21 cellular contexts compared by ENCODE assay signal in genomic region chr15:76245072-76245610, GRCh38.
A peak's percentile ranks its signal among the peaks of the same experiment; 100 is the strongest.
DNase-seq lines count a peak whose midpoint lies in the region; ATAC-seq, FAIRE-seq and TF ChIP-seq lines count a peak whose summit lies in the region.
"Had no signal": no experiment of that assay in that cellular context is flagged by ENCODE, and none has a peak within 500 bp of the region (broad histone marks: within the 10 kb centered on the region; RNA-seq: fewer than 3 reads in every experiment).

No MANE protein-coding gene starts in this region.

- BruUV-seq in OCI-LY7 (replicated peaks; lab: Mats Ljungman, UMichigan) = TSS peak; percentile 20

- 36% methylated on average over 1 of the region's 1 CpG for WGBS in A549 (ENCODE audit: missing lambda C conversion rate)

- H4K20me1 ChIP-seq in OCI-LY7 (ENCODE audit: insufficient read depth, low read length) = 0 out of 2 replicates have a peak, but pooled peaks cover 4% of the 10 kb centered on the region

- H3K9me3 ChIP-seq in A549 (no peaks in the 10 kb centered on the region), OCI-LY7 (ENCODE audit: low read length) (no peaks in the 10 kb centered on the region)

- ATAC-seq in A549 (no peak), GM19452 (IDR thresholded peaks at IDR 0.05; ENCODE audit: unreplicated experiment) (no peak)
- ATAC-seq: CD8-positive, alpha-beta T cell; GM23338 had no signal

- no peak for TF ChIP-seq RAD21 in A549 (conservative IDR thresholded peaks at IDR 0.05 in 1 of 2, IDR thresholded peaks at IDR 0.05 in 1 of 2)

- H3K4me1 Mint-ChIP-seq in glutamatergic neuron (ENCODE audit: low read depth, unreplicated experiment) = peaks cover 13% of the 10 kb centered on the region
- H3K4me1 Mint-ChIP-seq: B cell, GM23338 had no signal

- POLR2A ChIA-PET in A549 (lab: Yijun Ruan, JAX) (no interaction called here), OCI-LY7 (lab: Charles Lee) (interaction anchor here (0.5 to 1.6 kb wide), 2 partner anchors 9 to 1299 kb away, joined by 3 read pairs; no protein-coding TSS in a partner anchor)

- H3K79me2 ChIP-seq in OCI-LY7 (ENCODE audit: insufficient read depth, low read depth, low read length) = no peaks in the 10 kb centered on the region

- H3K4me3 ChIP-seq in A549 (no peak overlapping the region), OCI-LY7 (ENCODE audit: low read depth, low read length, poor library complexity, severe bottlenecking) (no peak overlapping the region)
- H3K4me3 ChIP-seq: BLaER1 treated with 17β-estradiol and CSF1 and Interleukin-3, amounts not matched to agents 10 nM and 100 nM; GM23338 had no signal

- H3K27ac Mint-ChIP-seq in glutamatergic neuron (ENCODE audit: unreplicated experiment) = peak overlapping the region; percentile 65
- H3K27ac Mint-ChIP-seq: B cell; CD8-positive, alpha-beta T cell; GM23338; IgD-negative memory B cell had no signal

- H3K27me3 Mint-ChIP-seq in glutamatergic neuron (ENCODE audit: unreplicated experiment) = no peaks in the 10 kb centered on the region
- H3K27me3 Mint-ChIP-seq: B cell, IgD-negative memory B cell had no signal

- H3K4me1 ChIP-seq in A549 = no peaks in the 10 kb centered on the region
- no peaks in the 10 kb centered on the region for H3K4me1 ChIP-seq in OCI-LY7 (ENCODE audit: insufficient read depth, low read length, poor library complexity, severe bottlenecking)
- H3K4me1 ChIP-seq: BLaER1 treated with 17β-estradiol and CSF1 and Interleukin-3, amounts not matched to agents 10 nM and 100 nM had no signal

- intact Hi-C loops in OCI-LY7 (cut with micrococcal nuclease; ENCODE audit: unreplicated experiment) = no loop called here

- H2AFZ ChIP-seq in OCI-LY7 (ENCODE audit: low read length) = no peak overlapping the region
- H2AFZ ChIP-seq: GM23338 had no signal

- no peaks in the 10 kb centered on the region for H3K9me3 Mint-ChIP-seq in glutamatergic neuron (ENCODE audit: unreplicated experiment)
- H3K9me3 Mint-ChIP-seq: CD8-positive, alpha-beta T cell; GM23338; IgD-negative memory B cell had no signal

- no peak overlapping the region for H3K27ac ChIP-seq in A549
- H3K27ac ChIP-seq in OCI-LY7 (ENCODE audit: low read depth, low read length, poor library complexity, severe bottlenecking) = no peak overlapping the region
- H3K27ac ChIP-seq: BLaER1 treated with 17β-estradiol and CSF1 and Interleukin-3, amounts not matched to agents 10 nM and 100 nM had no signal

- peaks cover 19% of the 10 kb centered on the region for H3K36me3 ChIP-seq in OCI-LY7 (ENCODE audit: insufficient read depth, low read length)

- CTCF ChIA-PET in A549 (lab: Yijun Ruan, JAX) = interaction anchor here (0.6 to 3.3 kb wide), 5 partner anchors 10 to 634 kb away, joined by 3 to 22 read pairs (median 4); no protein-coding TSS in a partner anchor
- CTCF ChIA-PET in OCI-LY7 (lab: Charles Lee; ENCODE audit: unreplicated experiment) = no interaction called here

- DNase-seq in A549 (ENCODE audit: low read depth in 1 of 2, low spot score in 1 of 2) (no peak), NCI-H1436 (lab: John Stamatoyannopoulos, UW) (peak; percentile 49), OCI-LY7 (ENCODE audit: low spot score) (no peak), glutamatergic neuron (no peak), kidney tubule cell (ENCODE audit: low spot score) (no peak), T1000 (lab: John Stamatoyannopoulos, UW) (no peak), NCI-H2029 treated with DMSO at 0.1 percent for 48 hours (lab: John Stamatoyannopoulos, UW) (no peak)
- DNase-seq: 8988T; Calu3; CD8-positive, alpha-beta T cell; DMS79 treated with DMSO at 0.1 percent for 48 hours; GF-D8; HCEC 1CT had no signal

- no peak for TF ChIP-seq POLR2A in A549 (IDR thresholded peaks at IDR 0.05; ENCODE audit: low read length)

- peak overlapping the region; percentile 41 for H3K4me3 Mint-ChIP-seq in glutamatergic neuron (ENCODE audit: unreplicated experiment)
- H3K4me3 Mint-ChIP-seq: B cell; CD8-positive, alpha-beta T cell; GM23338; IgD-negative memory B cell had no signal

- H3K4me2 ChIP-seq in A549 (no peak overlapping the region), OCI-LY7 (ENCODE audit: low read length) (no peak overlapping the region)
- H3K4me2 ChIP-seq: BLaER1 treated with 17β-estradiol and CSF1 and Interleukin-3, amounts not matched to agents 10 nM and 100 nM; GM23338 had no signal

- H3K36me3 Mint-ChIP-seq in glutamatergic neuron (ENCODE audit: unreplicated experiment) = no peaks in the 10 kb centered on the region

- FAIRE-seq in A549 (lab: Jason Lieb, UNC) = peak; percentile 84
- FAIRE-seq: GM19239, H54, HTR-8/SVneo had no signal

- no peak for TF ChIP-seq EP300 in A549 (IDR thresholded peaks at IDR 0.05)

- TF ChIP-seq CTCF in A549 (IDR thresholded peaks at IDR 0.05) (no peak), OCI-LY7 (conservative IDR thresholded peaks at IDR 0.05; ENCODE audit: low read length) (no peak), glutamatergic neuron (IDR thresholded peaks at IDR 0.05; ENCODE audit: partially characterized antibody, unreplicated experiment) (no peak)

- no peaks in the 10 kb centered on the region for H3K9me2 ChIP-seq in OCI-LY7 (ENCODE audit: insufficient read depth, low read length)

TF ChIP-seq in A549, 52 proteins besides CTCF, POLR2A, EP300 and RAD21:
- TF ChIP-seq BHLHE40 (IDR thresholded peaks at IDR 0.05; ENCODE audit: low read depth, low read length) = no peak
- no peak for TF ChIP-seq NR3C1 (IDR thresholded peaks at IDR 0.05)
- TF ChIP-seq HOXA7 (CRISPR knock-in tag; IDR thresholded peaks at IDR 0.05) = no peak
- no peak for TF ChIP-seq ATOH8 (CRISPR knock-in tag; IDR thresholded peaks at IDR 0.05; ENCODE audit: low read depth)
- no peak for TF ChIP-seq CBX8 (IDR thresholded peaks at IDR 0.05)
- TF ChIP-seq HEYL (CRISPR knock-in tag; IDR thresholded peaks at IDR 0.05) = no peak
- no peak for TF ChIP-seq NPAS2 (CRISPR knock-in tag; IDR thresholded peaks at IDR 0.05; ENCODE audit: borderline replicate concordance)
- TF ChIP-seq HES2 (IDR thresholded peaks at IDR 0.05) = no peak
- TF ChIP-seq RARB (CRISPR knock-in tag; IDR thresholded peaks at IDR 0.05) = no peak
- no peak for TF ChIP-seq ELK1 (IDR thresholded peaks at IDR 0.05; ENCODE audit: low read depth, low read length)
- no peak for TF ChIP-seq RFX5 (IDR thresholded peaks at IDR 0.05)
- TF ChIP-seq E2F6 (IDR thresholded peaks at IDR 0.05; ENCODE audit: borderline replicate concordance, low read depth) = no peak
- no peak for TF ChIP-seq MAX (IDR thresholded peaks at IDR 0.05)
- TF ChIP-seq PHF8 (IDR thresholded peaks at IDR 0.05; ENCODE audit: borderline replicate concordance, low read depth) = no peak
- TF ChIP-seq ZFP36 (IDR thresholded peaks at IDR 0.05; ENCODE audit: borderline replicate concordance, partially characterized antibody) = no peak
